In the genomic region with DNA sequence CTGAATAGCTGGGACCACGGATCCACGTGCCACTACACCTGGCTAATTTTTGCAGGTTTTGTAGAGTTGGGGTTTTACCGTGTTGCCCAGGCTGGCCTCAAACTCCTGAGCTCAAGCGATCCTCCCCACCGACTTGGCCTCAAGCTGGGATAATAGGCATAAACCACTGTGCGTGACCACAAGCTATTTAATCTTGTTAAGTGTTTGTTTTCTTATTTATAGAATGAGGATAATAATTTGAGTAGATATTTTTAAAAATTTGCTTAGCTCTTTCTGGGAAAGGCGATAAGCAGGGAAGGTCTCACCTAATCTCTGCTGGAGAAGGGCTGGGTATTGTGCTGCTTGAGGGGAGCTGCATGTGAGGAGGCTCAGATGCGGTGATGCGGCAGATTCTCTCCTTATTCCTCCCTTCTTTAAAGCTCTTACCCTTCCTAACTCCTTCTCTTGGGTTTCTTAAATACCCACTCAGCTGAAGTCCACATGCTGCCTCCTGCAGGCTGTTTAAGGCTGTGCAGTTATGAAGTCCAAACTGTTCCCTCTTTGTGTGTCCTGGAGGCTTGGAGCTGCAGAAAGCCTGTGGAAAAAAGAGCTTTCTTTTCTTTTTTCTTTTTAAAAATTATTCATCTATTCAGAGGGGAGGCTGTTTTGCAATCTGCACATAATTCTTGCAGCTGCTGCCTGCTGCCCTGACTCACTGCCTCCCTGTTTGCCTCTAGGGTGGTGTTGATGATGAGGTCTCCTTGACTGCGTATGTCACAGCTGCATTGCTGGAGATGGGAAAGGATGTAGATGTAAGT, we compare ENCODE assay signal across 8 cellular contexts. TPM values are rescaled to one million over a fixed set of nuclear protein-coding genes. Genes with fewer than 3 reads are reported as not detected.
DNase-seq lines count a peak whose midpoint lies in the region; ATAC-seq, FAIRE-seq and TF ChIP-seq lines count a peak whose summit lies in the region.

No MANE protein-coding gene starts in this region.

- POLR2A ChIA-PET in A549 (lab: Yijun Ruan, JAX), result no interaction called here

- no peak for FAIRE-seq in A549 (lab: Jason Lieb, UNC)

- peak; percentile 81 to 93; a peak in 5 of 6 replicates for ATAC-seq in A549
- peak; percentile 90 for ATAC-seq in sciatic nerve
- ATAC-seq in HG02798 (IDR thresholded peaks at IDR 0.05; ENCODE audit: poor library complexity, unreplicated experiment), result no peak

- CTCF ChIA-PET in A549 (lab: Yijun Ruan, JAX), result interaction anchor here (0.7 to 3.0 kb wide), 17 partner anchors 9 to 317 kb away, joined by 3 to 22 read pairs (median 4); no protein-coding TSS in a partner anchor

- DNase-seq in A549 (ENCODE audit: low read depth in 1 of 2, low spot score in 1 of 2), result peak in 1 of 2 experiments; percentile 69
- peak; percentile 62 for DNase-seq in GM12865 (ENCODE audit: low read depth)
- DNase-seq in NT2/D1 (ENCODE audit: low read depth, low spot score), result peak; percentile 94
- peak; percentile 3 for DNase-seq in amniotic stem cell (lab: John Stamatoyannopoulos, UW)
- DNase-seq in hepatic stellate cell (ENCODE audit: low spot score), result peak; percentile 38
- DNase-seq in sciatic nerve (ENCODE audit: low spot score), result peak; percentile 69
- DNase-seq in NCI-H1105 (lab: John Stamatoyannopoulos, UW), result no peak

- TF ChIP-seq CTCF in A549 (IDR thresholded peaks at IDR 0.05) (peak; percentile 42; the same call in 2 of the 3 replicates), GM12865 (IDR thresholded peaks at IDR 0.05; ENCODE audit: insufficient read depth, low read depth, low read length, missing control alignments) (peak; percentile 68)

- no peaks in the 10 kb centered on the region for H3K4me1 ChIP-seq in A549
- no peaks in the 10 kb centered on the region for H3K4me1 ChIP-seq in NT2/D1 (ENCODE audit: insufficient read depth, insufficient read length)

- no peak overlapping the region for H3K27ac ChIP-seq in A549

- TF ChIP-seq EP300 in A549 (IDR thresholded peaks at IDR 0.05), result no peak

- intact Hi-C loops in sciatic nerve (cut with DNase I), result loop anchor here (5.0 kb wide), 1 partner anchor 178 kb away; no protein-coding TSS in a partner anchor

- no peak for TF ChIP-seq POLR2A in A549 (IDR thresholded peaks at IDR 0.05; ENCODE audit: low read length)

- no peak overlapping the region for H3K4me3 ChIP-seq in A549
- no peak overlapping the region for H3K4me3 ChIP-seq in GM12865 (ENCODE audit: low read depth, low read length)
- no peak overlapping the region for H3K4me3 ChIP-seq in NT2/D1 (ENCODE audit: insufficient read length, low read depth)

- H3K4me2 ChIP-seq in A549, result no peak overlapping the region

- no peaks in the 10 kb centered on the region for H3K36me3 ChIP-seq in NT2/D1 (ENCODE audit: insufficient read depth, insufficient read length, low read length)

- H3K27me3 ChIP-seq in NT2/D1 (ENCODE audit: insufficient read depth, insufficient read length), result no peaks in the 10 kb centered on the region

- TF ChIP-seq RAD21 in A549 (conservative IDR thresholded peaks at IDR 0.05 in 1 of 2, IDR thresholded peaks at IDR 0.05 in 1 of 2), result peak; percentile 38 to 57; a peak in 4 of 5 replicates

- no peak overlapping the region for H3K9ac ChIP-seq in NT2/D1 (ENCODE audit: insufficient read length, low read depth)

- H3K9me3 ChIP-seq in A549 (no peaks in the 10 kb centered on the region), NT2/D1 (ENCODE audit: insufficient read depth, low read length) (no peaks in the 10 kb centered on the region)

- WGBS in A549 (ENCODE audit: missing lambda C conversion rate), result 59% methylated on average over 10 of the region's 10 CpGs

TF ChIP-seq in A549, 52 proteins besides CTCF, POLR2A, EP300 and RAD21:
- TF ChIP-seq SMC3 (IDR thresholded peaks at IDR 0.05), result peak; percentile 53
- TF ChIP-seq ATOH8 (CRISPR knock-in tag; IDR thresholded peaks at IDR 0.05; ENCODE audit: low read depth), result no peak

RNA-seq across cellular contexts. Expression of gene A2ML1, which starts 37.9 kb away (rescaled TPM):
- polyA plus RNA-seq in A549 (2011; rRNA removed) (not detected in 2 replicates), A549 (2017; fragmentation: RNase III; extraction: RNeasy Plus Mini Kit Qiagen cat#74134 plus additional on column Dnase treatment) (not detected in 3 replicates)
- not detected in 2 replicates for polyA plus RNA-seq in A549 (2012; cell fraction: cytosol; rRNA removed)
- polyA plus RNA-seq in A549 (2012; cell fraction: nucleus; rRNA removed), result not detected in 2 replicates
- not detected in 2 replicates for polyA minus RNA-seq in A549 (2011; rRNA and poly(A)+ RNA removed)
- 13.6 TPM for total RNA-seq in sciatic nerve

RNA-seq across cellular contexts. Expression of gene PHC1, which starts 53.9 kb away (rescaled TPM):
- 26.5 and 40.5 TPM in 2 replicates for polyA plus RNA-seq in A549 (2011; rRNA removed)
- 13.8 and 17.9 TPM in 2 replicates for polyA plus RNA-seq in A549 (2012; cell fraction: cytosol; rRNA removed)
- 38.6 and 42.8 TPM in 2 replicates for polyA plus RNA-seq in A549 (2012; cell fraction: nucleus; rRNA removed)
- polyA plus RNA-seq in A549 (2017; fragmentation: RNase III; extraction: RNeasy Plus Mini Kit Qiagen cat#74134 plus additional on column Dnase treatment), result 10.6 to 12.6 TPM (median 11.2 TPM) in 3 replicates
- 30.9 and 33.5 TPM in 2 replicates for polyA minus RNA-seq in A549 (2011; rRNA and poly(A)+ RNA removed)
- 44.6 TPM for total RNA-seq in sciatic nerve
